8 cellular contexts compared by ENCODE assay signal in genomic region chr2:42048318-42049251, GRCh38. TPM values are rescaled to one million over a fixed set of nuclear protein-coding genes. Genes with fewer than 3 reads are reported as not detected.
DNase-seq lines count a peak whose midpoint lies in the region; ATAC-seq, FAIRE-seq and TF ChIP-seq lines count a peak whose summit lies in the region.

No MANE protein-coding gene starts in this region.

- no peak for TF ChIP-seq EP300 in A549 (IDR thresholded peaks at IDR 0.05)

- peaks cover 6% of the 10 kb centered on the region for H3K4me1 Mint-ChIP-seq in activated CD8-positive, alpha-beta T cell treated with anti-CD3 and anti-CD28 coated beads for 36 hours (ENCODE audit: low read depth)

- no peaks in the 10 kb centered on the region for H3K9me3 ChIP-seq in A549
- no peaks in the 10 kb centered on the region for H3K9me3 ChIP-seq in left ventricle myocardium inferior (replicated peaks)

- peaks cover 61% of the 10 kb centered on the region for H3K4me1 ChIP-seq in A549
- H3K4me1 ChIP-seq in left ventricle myocardium inferior, result peaks cover 67% of the 10 kb centered on the region

- WGBS in A549 (ENCODE audit: missing lambda C conversion rate), result 7% methylated on average over 23 of the region's 80 CpGs

- peak overlapping the region; percentile 63 for H3K4me3 ChIP-seq in A549
- H3K4me3 ChIP-seq in left ventricle myocardium inferior, result peak overlapping the region; percentile 87
- peak overlapping the region; percentile 51 for H3K4me3 ChIP-seq in retinal pigment epithelial cell (ENCODE audit: low read length)

- TF ChIP-seq RAD21 in A549 (conservative IDR thresholded peaks at IDR 0.05 in 1 of 2, IDR thresholded peaks at IDR 0.05 in 1 of 2), result no peak

- no peak for FAIRE-seq in A549 (lab: Jason Lieb, UNC)

- no peaks in the 10 kb centered on the region for H3K36me3 Mint-ChIP-seq in activated CD8-positive, alpha-beta T cell treated with anti-CD3 and anti-CD28 coated beads for 36 hours (ENCODE audit: low read depth)

- peaks cover 34% of the 10 kb centered on the region for H3K27me3 Mint-ChIP-seq in activated CD8-positive, alpha-beta T cell treated with anti-CD3 and anti-CD28 coated beads for 36 hours

- intact Hi-C loops in activated CD8-positive, alpha-beta T cell treated with anti-CD3 and anti-CD28 coated beads for 36 hours (cut with micrococcal nuclease), result no loop called here
- intact Hi-C loops in left ventricle myocardium inferior (cut with micrococcal nuclease), result no loop called here

- H3K4me3 Mint-ChIP-seq in activated CD8-positive, alpha-beta T cell treated with anti-CD3 and anti-CD28 coated beads for 36 hours, result peak overlapping the region; percentile 44

- no peaks in the 10 kb centered on the region for H3K27me3 ChIP-seq in left ventricle myocardium inferior (ENCODE audit: low read depth)

- TF ChIP-seq POLR2A in A549 (IDR thresholded peaks at IDR 0.05; ENCODE audit: low read length), result no peak; the same call in 1 of the 2 replicates

- H3K9me3 Mint-ChIP-seq in activated CD8-positive, alpha-beta T cell treated with anti-CD3 and anti-CD28 coated beads for 36 hours, result no peaks in the 10 kb centered on the region

- H3K4me2 ChIP-seq in A549, result peak overlapping the region; percentile 96

- H3K36me3 ChIP-seq in left ventricle myocardium inferior, result peaks cover 6% of the 10 kb centered on the region

- TF ChIP-seq CTCF in A549 (IDR thresholded peaks at IDR 0.05), result no peak
- TF ChIP-seq CTCF in activated CD8-positive, alpha-beta T cell treated with anti-CD3 and anti-CD28 coated beads for 36 hours (IDR thresholded peaks at IDR 0.05), result no peak
- no peak for TF ChIP-seq CTCF in left ventricle myocardium inferior (IDR thresholded peaks at IDR 0.05; ENCODE audit: borderline replicate concordance)
- TF ChIP-seq CTCF in retinal pigment epithelial cell (conservative IDR thresholded peaks at IDR 0.05; ENCODE audit: low read depth, low read length), result no peak

- H3K27ac Mint-ChIP-seq in activated CD8-positive, alpha-beta T cell treated with anti-CD3 and anti-CD28 coated beads for 36 hours, result no peak overlapping the region

- DNase-seq in A549 (ENCODE audit: low read depth in 1 of 2, low spot score in 1 of 2) (no peak), left ventricle myocardium inferior (no peak), retinal pigment epithelial cell (ENCODE audit: low read depth) (no peak), HuH-7.5 (ENCODE audit: low spot score) (no peak), SHP77 (lab: John Stamatoyannopoulos, UW) (no peak), NCI-H1436 treated with DMSO at 0.1 percent for 48 hours (lab: John Stamatoyannopoulos, UW) (no peak)
- no peak for DNase-seq in activated CD8-positive, alpha-beta T cell treated with anti-CD3 and anti-CD28 coated beads for 36 hours

- CTCF ChIA-PET in A549 (lab: Yijun Ruan, JAX), result interaction anchor here (0.9 to 6.6 kb wide), 8 partner anchors 13 to 195 kb away, joined by 3 to 40 read pairs (median 4); no protein-coding TSS in a partner anchor
- CTCF ChIA-PET in activated CD8-positive, alpha-beta T cell treated with anti-CD3 and anti-CD28 coated beads for 36 hours (lab: Charles Lee), result interaction anchor here (1.5 kb wide), 1 partner anchor 208 kb away, joined by 3 read pairs; no protein-coding TSS in a partner anchor

- POLR2A ChIA-PET in A549 (lab: Yijun Ruan, JAX), result interaction anchor here (1.0 to 2.9 kb wide), 10 partner anchors 14 to 184 kb away, joined by 3 to 18 read pairs (median 4); no protein-coding TSS in a partner anchor
- POLR2A ChIA-PET in activated CD8-positive, alpha-beta T cell treated with anti-CD3 and anti-CD28 coated beads for 36 hours (lab: Charles Lee), result no interaction called here

- ATAC-seq in A549 (peak; percentile 42 to 49), GM19395 (IDR thresholded peaks at IDR 0.05; ENCODE audit: unreplicated experiment) (peak; percentile 18)
- peak; percentile 21 for ATAC-seq in activated CD8-positive, alpha-beta T cell treated with anti-CD3 and anti-CD28 coated beads for 36 hours

- H3K27ac ChIP-seq in A549, result peak overlapping the region; percentile 79 to 96
- peak overlapping the region; percentile 91 for H3K27ac ChIP-seq in left ventricle myocardium inferior (replicated peaks)

TF ChIP-seq in A549, 52 proteins besides CTCF, POLR2A, EP300 and RAD21:
- TF ChIP-seq PHF8 (IDR thresholded peaks at IDR 0.05; ENCODE audit: borderline replicate concordance, low read depth) (no peak), JUN (IDR thresholded peaks at IDR 0.05) (peak in 1 of 2 experiments; percentile 61; a peak in 2 of 5 replicates), REST (IDR thresholded peaks at IDR 0.05) (0 out of 2 replicates have a peak, but pooled peaks have one; percentile 16), RCOR1 (IDR thresholded peaks at IDR 0.05; ENCODE audit: low read depth, low read length) (no peak)

RNA-seq across cellular contexts. Expression of gene PKDCC, which starts 0.8 kb away (rescaled TPM):
- 30.0 and 42.9 TPM in 2 replicates for polyA plus RNA-seq in A549 (2011; rRNA removed)
- polyA plus RNA-seq in A549 (2012; cell fraction: cytosol; rRNA removed), result 67.6 and 81.3 TPM in 2 replicates
- 257 and 275 TPM in 2 replicates for polyA plus RNA-seq in A549 (2012; cell fraction: nucleus; rRNA removed)
- 64.5 to 99.1 TPM (median 82.4 TPM) in 3 replicates for polyA plus RNA-seq in A549 (2017; fragmentation: RNase III; extraction: RNeasy Plus Mini Kit Qiagen cat#74134 plus additional on column Dnase treatment)
- polyA minus RNA-seq in A549 (2011; rRNA and poly(A)+ RNA removed), result 83.0 and 96.8 TPM in 2 replicates
- total RNA-seq in activated CD8-positive, alpha-beta T cell treated with anti-CD3 and anti-CD28 coated beads for 36 hours, result not detected
- total RNA-seq in left ventricle myocardium inferior, result 88.7 TPM

Comparison
In these comparisons a context has a peak if more than half of its experiments do, and no peak if none do; other contexts are left out.
1. RNA of gene PKDCC, which starts 0.8 kb away (total RNA-seq): 88.7 TPM in left ventricle myocardium inferior (single experiment); not detected in activated CD8-positive, alpha-beta T cell treated with anti-CD3 and anti-CD28 coated beads for 36 hours; every median in the first group is over 10 times any median in the second.
2. Peak in every context shown above with its lines, with median percentiles within 50 percentile points of each other: ATAC-seq and H3K4me3 ChIP-seq.